Comparison of ENCODE assay signal across 16 cellular contexts in the genomic region with DNA sequence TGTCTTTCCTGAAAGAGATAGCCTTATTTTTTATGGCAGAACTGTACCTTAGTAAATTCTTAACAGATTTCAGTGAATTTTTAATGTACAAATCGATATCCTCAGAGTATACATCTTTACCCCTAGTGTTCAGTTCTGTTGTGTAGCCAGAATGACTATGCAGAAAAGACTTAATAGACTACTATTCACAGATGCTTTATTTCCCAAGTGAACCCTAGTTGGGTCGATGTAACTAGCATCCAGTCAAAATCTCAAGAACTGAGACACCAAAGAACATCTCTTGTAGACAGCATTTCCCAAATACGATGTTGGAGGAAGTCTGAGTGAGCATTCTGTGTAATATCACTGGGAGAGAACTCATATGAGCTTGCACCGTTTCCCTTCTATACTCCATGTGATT. TPM values are rescaled to one million over a fixed set of nuclear protein-coding genes. Genes with fewer than 3 reads are reported as not detected.
A peak's percentile ranks its signal among the peaks of the same experiment; 100 is the strongest.
DNase-seq lines count a peak whose midpoint lies in the region; ATAC-seq, FAIRE-seq and TF ChIP-seq lines count a peak whose summit lies in the region.
"Had no signal": no experiment of that assay in that cellular context is flagged by ENCODE, and none has a peak within 500 bp of the region (broad histone marks: within the 10 kb centered on the region; RNA-seq: fewer than 3 reads in every experiment).

No MANE protein-coding gene starts in this region.

- no peak for TF ChIP-seq POLR2A in HepG2 (IDR thresholded peaks at IDR 0.05; ENCODE audit: insufficient read depth in 1 of 2, low read depth in 2 of 2, low read length in 2 of 2)
- no peak for TF ChIP-seq POLR2A in body of pancreas (IDR thresholded peaks at IDR 0.05)

- peaks cover 10% of the 10 kb centered on the region for H3K4me1 Mint-ChIP-seq in Caco-2 (ENCODE audit: low read depth, unreplicated experiment)
- peaks cover 6% of the 10 kb centered on the region for H3K4me1 Mint-ChIP-seq in CD8-positive, alpha-beta T cell (ENCODE audit: low read depth)
- H3K4me1 Mint-ChIP-seq: B cell had no signal

- no peak for DNase-seq in Caco-2
- no peak for DNase-seq in mammary epithelial cell
- DNase-seq in HepG2 (ENCODE audit: low spot score), result peak; percentile 16
- no peak for DNase-seq in body of pancreas
- no peak for DNase-seq in stimulated activated CD4-positive, alpha-beta T cell treated with anti-CD3 and anti-CD28 coated beads, Interleukin-12 subunit alpha, Interleukin-12 subunit beta, amount 100 ng/mL, for 4 hours
- no peak for DNase-seq in SIG-M5 (lab: John Stamatoyannopoulos, UW)
- no peak for DNase-seq in CD8-positive, alpha-beta T cell
- DNase-seq: activated CD8-positive, alpha-beta T cell treated with anti-CD3 and anti-CD28 coated beads, Interleukin-2, amount 10 ng/mL, durations not matched to agents 7 days and 5 days; DND-41; left colon; NK-92 treated with Interleukin-12 subunit alpha and Interleukin-12 subunit beta, amount 100 ng/mL, for 24 hours; SK-N-SH; testis had no signal

- H3K4me1 ChIP-seq in Caco-2, result peaks cover 10% of the 10 kb centered on the region
- peaks cover 9% of the 10 kb centered on the region for H3K4me1 ChIP-seq in mammary epithelial cell (ENCODE audit: insufficient read depth, low read length)
- peaks cover 52% of the 10 kb centered on the region for H3K4me1 ChIP-seq in HepG2 (ENCODE audit: insufficient read depth, low read length)
- H3K4me1 ChIP-seq in skeletal muscle tissue (ENCODE audit: control insufficient read depth in 3 of 3, insufficient read depth in 3 of 3, low read length in 3 of 3), result peaks cover 0 to 6% (median 2%) of the 10 kb centered on the region in 3 donors
- H3K4me1 ChIP-seq in body of pancreas, result peaks cover 19% of the 10 kb centered on the region
- H3K4me1 ChIP-seq in CD8-positive, alpha-beta T cell (ENCODE audit: insufficient read depth, low read length), result peaks cover 3% of the 10 kb centered on the region
- H3K4me1 ChIP-seq: testis had no signal

- H3K4me3 Mint-ChIP-seq in Caco-2 (ENCODE audit: unreplicated experiment), result no peak overlapping the region
- no peak overlapping the region for H3K4me3 Mint-ChIP-seq in CD8-positive, alpha-beta T cell
- H3K4me3 Mint-ChIP-seq: B cell had no signal

- TF ChIP-seq RAD21 in HepG2 (CRISPR knock-in tag; IDR thresholded peaks at IDR 0.05), result no peak

- H3K9ac ChIP-seq in mammary epithelial cell (ENCODE audit: insufficient read depth, low read length) (no peak overlapping the region), HepG2 (ENCODE audit: insufficient read depth, low read depth, low read length) (peak overlapping the region; percentile 76), skeletal muscle tissue (ENCODE audit: low read depth in 1 of 3, low read length in 3 of 3) (peak overlapping the region in 1 of 3 donors; percentile 69)
- H3K9ac ChIP-seq: SK-N-SH had no signal

- CTCF ChIA-PET in Caco-2 (lab: Charles Lee) (no interaction called here), mammary epithelial cell (lab: Charles Lee; ENCODE audit: low non-redundant PET) (no interaction called here), HepG2 (lab: Yijun Ruan, JAX; ENCODE audit: low intra/inter-chr PET ratio, low total read pairs) (interaction anchor here (1.7 to 2.7 kb wide), 2 partner anchors 81 to 246 kb away, joined by 4 to 22 read pairs; no protein-coding TSS in a partner anchor)
- CTCF ChIA-PET in CD8-positive, alpha-beta T cell (lab: Charles Lee), result interaction anchor here (2.0 kb wide), 1 partner anchor 246 kb away, joined by 9 read pairs; no protein-coding TSS in a partner anchor

- H3K27ac ChIP-seq in mammary epithelial cell (ENCODE audit: insufficient read depth, low read depth, low read length), result no peak overlapping the region
- H3K27ac ChIP-seq in HepG2 (ENCODE audit: extremely low read length, insufficient read depth, low read length), result peak overlapping the region; percentile 83
- H3K27ac ChIP-seq in skeletal muscle tissue (ENCODE audit: low read depth, low read length), result no peak overlapping the region
- H3K27ac ChIP-seq in body of pancreas, result no peak overlapping the region
- H3K27ac ChIP-seq in CD8-positive, alpha-beta T cell (ENCODE audit: low read depth, low read length), result no peak overlapping the region
- H3K27ac ChIP-seq: neutrophil had no signal

- intact Hi-C loops in Caco-2 (cut with micrococcal nuclease; ENCODE audit: unreplicated experiment) (loop anchor here (2.0 kb wide), 1 partner anchor 247 kb away; no protein-coding TSS in a partner anchor), mammary epithelial cell (cut with micrococcal nuclease) (loop anchor here (2.0 kb wide), 2 partner anchors 187 to 339 kb away; no protein-coding TSS in a partner anchor), HepG2 (cut with micrococcal nuclease; ENCODE audit: unreplicated experiment) (loop anchor here (2.0 to 10.0 kb wide), 5 partner anchors 51 to 279 kb away; partner anchors contain the start of gene AKR1C2), body of pancreas (cut with DNase I) (no loop called here)
- intact Hi-C loops in CD8-positive, alpha-beta T cell (cut with DNase I, micrococcal nuclease), result loop anchor here (2.0 to 10.0 kb wide), 3 partner anchors 187 to 289 kb away; no protein-coding TSS in a partner anchor

- H3K4me3 ChIP-seq in Caco-2 (ENCODE audit: low read depth, low read length) (peak overlapping the region; percentile 19), mammary epithelial cell (replicated peaks in 1 of 3; ENCODE audit: insufficient read depth in 1 of 3, low read depth in 2 of 3, low read length in 3 of 3) (peak overlapping the region in 2 of 3 experiments; percentile 60 to 67), HepG2 (replicated peaks in 1 of 3; ENCODE audit: insufficient read depth in 1 of 3, low read depth in 2 of 3, low read length in 3 of 3) (peak overlapping the region; percentile 66 to 77 (median 71)), skeletal muscle tissue (ENCODE audit: low read length in 3 of 3) (peak overlapping the region in 2 of 3 donors; percentile 53 to 96), body of pancreas (no peak overlapping the region)
- no peak overlapping the region for H3K4me3 ChIP-seq in CD8-positive, alpha-beta T cell (ENCODE audit: low read depth, low read length)

- H3K4me2 ChIP-seq in mammary epithelial cell (ENCODE audit: insufficient read depth, low read depth, low read length) (no peak overlapping the region), HepG2 (ENCODE audit: low read depth, low read length) (peak overlapping the region; percentile 75)

- H3K9me3 ChIP-seq in Caco-2 (no peaks in the 10 kb centered on the region), mammary epithelial cell (replicated peaks; ENCODE audit: insufficient read depth, low read length) (no peaks in the 10 kb centered on the region), HepG2 (ENCODE audit: low read length) (peaks cover 5% of the 10 kb centered on the region; the same call in 1 of the 2 replicates), skeletal muscle tissue (ENCODE audit: control insufficient read depth in 3 of 3, low read length in 3 of 3) (no peaks in the 10 kb centered on the region), body of pancreas (no peaks in the 10 kb centered on the region)
- no peaks in the 10 kb centered on the region for H3K9me3 ChIP-seq in CD8-positive, alpha-beta T cell (ENCODE audit: low read length)
- H3K9me3 ChIP-seq: neutrophil, SK-N-SH, testis had no signal

- no peak for TF ChIP-seq CTCF in Caco-2 (IDR thresholded peaks at IDR 0.05; ENCODE audit: insufficient read depth in 1 of 2, low read depth in 1 of 2, low read length in 1 of 2, severe bottlenecking in 1 of 2, unreplicated experiment in 1 of 2)
- TF ChIP-seq CTCF in mammary epithelial cell (conservative IDR thresholded peaks at IDR 0.05 in 1 of 2, IDR thresholded peaks at IDR 0.05 in 1 of 2; ENCODE audit: extremely low read depth in 1 of 2, insufficient read depth in 1 of 2, low read depth in 1 of 2, low read length in 2 of 2), result no peak
- no peak for TF ChIP-seq CTCF in HepG2 (CRISPR knock-in tag; IDR thresholded peaks at IDR 0.05)
- TF ChIP-seq CTCF in body of pancreas (IDR thresholded peaks at IDR 0.05), result peak in 2 of 7 experiments; percentile 8 to 14
- no peak for TF ChIP-seq CTCF in CD8-positive, alpha-beta T cell (IDR thresholded peaks at IDR 0.05)

- BruUV-seq in Caco-2 (replicated peaks; lab: Mats Ljungman, UMichigan) (no TSS peak), mammary epithelial cell (replicated peaks; lab: Mats Ljungman, UMichigan) (no TSS peak), HepG2 (replicated peaks; lab: Mats Ljungman, UMichigan) (no TSS peak)

- no peak for FAIRE-seq in HepG2 (lab: Jason Lieb, UNC)

- no peaks in the 10 kb centered on the region for H3K79me2 ChIP-seq in mammary epithelial cell (ENCODE audit: insufficient read depth, low read length)
- peaks cover 47% of the 10 kb centered on the region for H3K79me2 ChIP-seq in HepG2 (ENCODE audit: insufficient read depth, low read length)

- ATAC-seq in HepG2, result no peak
- no peak for ATAC-seq in body of pancreas
- ATAC-seq in CD8-positive, alpha-beta T cell, result no peak
- ATAC-seq: activated CD8-positive, alpha-beta T cell treated with anti-CD3 and anti-CD28 coated beads, Interleukin-2, amount 10 ng/mL, durations not matched to agents 7 days and 5 days had no signal

- WGBS in mammary epithelial cell (ENCODE audit: low coverage, missing lambda C conversion rate), result 96% methylated on average over 4 of the region's 4 CpGs
- WGBS in HepG2 (ENCODE audit: low lambda C conversion rate), result 37% methylated on average over 4 of the region's 4 CpGs
- WGBS in body of pancreas, 2 donors, result 59 to 75% methylated on average over 4 of the region's 4 CpGs

- H3K9me3 Mint-ChIP-seq in Caco-2 (ENCODE audit: unreplicated experiment), result peaks cover 32% of the 10 kb centered on the region
- H3K9me3 Mint-ChIP-seq in CD8-positive, alpha-beta T cell, result no peaks in the 10 kb centered on the region

- H3K36me3 Mint-ChIP-seq in Caco-2 (ENCODE audit: insufficient read depth, unreplicated experiment), result peaks cover 8% of the 10 kb centered on the region
- H3K36me3 Mint-ChIP-seq in CD8-positive, alpha-beta T cell, result peaks cover 5% of the 10 kb centered on the region

- H3K36me3 ChIP-seq in Caco-2 (ENCODE audit: control insufficient read depth, insufficient read depth, low read length), result no peaks in the 10 kb centered on the region
- H3K36me3 ChIP-seq in mammary epithelial cell (ENCODE audit: insufficient read depth, low read length), result peaks cover under 1% of the 10 kb centered on the region
- H3K36me3 ChIP-seq in HepG2 (replicated peaks in 1 of 2; ENCODE audit: control insufficient read depth in 1 of 2, insufficient read depth in 2 of 2, low read length in 2 of 2), result peaks cover 6 to 32% of the 10 kb centered on the region in 2 experiments
- H3K36me3 ChIP-seq in skeletal muscle tissue (ENCODE audit: control insufficient read depth in 3 of 3, insufficient read depth in 3 of 3, low read length in 3 of 3), result peaks cover 12 to 19% (median 14%) of the 10 kb centered on the region in 3 donors
- peaks cover 0 to 2% of the 10 kb centered on the region in 2 donors for H3K36me3 ChIP-seq in body of pancreas (replicated peaks in 1 of 2; ENCODE audit: insufficient read depth in 1 of 2, low read depth in 2 of 2)
- H3K36me3 ChIP-seq in CD8-positive, alpha-beta T cell (ENCODE audit: insufficient read depth, low read length), result no peaks in the 10 kb centered on the region
- H3K36me3 ChIP-seq: neutrophil had no signal

- no peaks in the 10 kb centered on the region for H3K27me3 ChIP-seq in Caco-2 (replicated peaks; ENCODE audit: control insufficient read depth, insufficient read depth, low read length)
- no peaks in the 10 kb centered on the region for H3K27me3 ChIP-seq in mammary epithelial cell (ENCODE audit: insufficient read depth, low read length)
- no peaks in the 10 kb centered on the region; a peak in 1 of 5 replicates for H3K27me3 ChIP-seq in HepG2 (ENCODE audit: control insufficient read depth in 1 of 2, insufficient read depth in 2 of 2, low read length in 2 of 2)
- no peaks in the 10 kb centered on the region for H3K27me3 ChIP-seq in skeletal muscle tissue (ENCODE audit: control insufficient read depth in 3 of 3, insufficient read depth in 3 of 3, low read length in 3 of 3)
- H3K27me3 ChIP-seq in body of pancreas, result no peaks in the 10 kb centered on the region
- no peaks in the 10 kb centered on the region for H3K27me3 ChIP-seq in CD8-positive, alpha-beta T cell (ENCODE audit: insufficient read depth, low read length)
- H3K27me3 ChIP-seq: testis had no signal

- POLR2A ChIA-PET in Caco-2 (lab: Charles Lee) (no interaction called here), HepG2 (lab: Yijun Ruan, JAX) (interaction anchor here (1.3 kb wide), 1 partner anchor 15 kb away, joined by 4 read pairs; no protein-coding TSS in a partner anchor)
- POLR2A ChIA-PET in CD8-positive, alpha-beta T cell (lab: Charles Lee), result interaction anchor here (0.6 kb wide), 1 partner anchor 196 kb away, joined by 3 read pairs; no protein-coding TSS in a partner anchor

- no peak overlapping the region for H3K27ac Mint-ChIP-seq in Caco-2 (ENCODE audit: unreplicated experiment)
- H3K27ac Mint-ChIP-seq in CD8-positive, alpha-beta T cell, result no peak overlapping the region
- H3K27ac Mint-ChIP-seq: activated CD8-positive, alpha-beta T cell treated with anti-CD3 and anti-CD28 coated beads, Interleukin-2, amount 10 ng/mL, durations not matched to agents 7 days and 5 days; B cell had no signal

- dilution Hi-C loops in mammary epithelial cell (cut with HindIII; ENCODE audit: low sequenced_read_pairs), result loop anchor here (5.0 kb wide), 1 partner anchor 52 kb away; no protein-coding TSS in a partner anchor

- in situ Hi-C loops in mammary epithelial cell (cut with MboI; ENCODE audit: low sequenced_read_pairs in 2 of 2) (loop anchor here in 1 of 2 donors (10.0 kb wide), 1 partner anchor 251 kb away; no protein-coding TSS in a partner anchor), HepG2 (cut with HindIII; ENCODE audit: extremely low pct_ligation_motif_present, low pct_unique_long_range_greater_than_20kb) (loop anchor here (10.0 kb wide), 2 partner anchors 189 to 251 kb away; no protein-coding TSS in a partner anchor)

- H2AFZ ChIP-seq in mammary epithelial cell (ENCODE audit: low read depth, low read length) (no peak overlapping the region), HepG2 (ENCODE audit: low read length) (no peak overlapping the region)

- no peaks in the 10 kb centered on the region for H3K27me3 Mint-ChIP-seq in Caco-2 (ENCODE audit: insufficient read depth, unreplicated experiment)
- H3K27me3 Mint-ChIP-seq in CD8-positive, alpha-beta T cell (ENCODE audit: low read depth), result no peaks in the 10 kb centered on the region

- TF ChIP-seq EP300 in HepG2 (IDR thresholded peaks at IDR 0.05; ENCODE audit: low read depth in 2 of 2, low read length in 2 of 2) (no peak), HepG2 (CRISPR knock-in tag; IDR thresholded peaks at IDR 0.05; ENCODE audit: borderline replicate concordance) (no peak)

- H4K20me1 ChIP-seq in mammary epithelial cell (ENCODE audit: insufficient read depth, low read length) (no peaks in the 10 kb centered on the region), HepG2 (ENCODE audit: insufficient read depth, low read length) (no peaks in the 10 kb centered on the region)

RNA-seq across cellular contexts. Expression of gene AKR1C3, which starts 1.5 kb away (rescaled TPM):
- total RNA-seq in Caco-2 (2022), result 96.8 and 115 TPM in 2 replicates
- total RNA-seq in mammary epithelial cell, result 10 to 100 TPM; 18.8 to 50.7 TPM
- 54.6 TPM for polyA plus RNA-seq in mammary epithelial cell
- polyA minus RNA-seq in mammary epithelial cell, result 55.8 TPM
- total RNA-seq in HepG2 (2016; rRNA removed; fragmentation: Illumina TruSeq; extraction: Trizol), result 368 and 551 TPM in 2 replicates
- 134 and 147 TPM in 2 replicates for total RNA-seq in HepG2 (2016; cell fraction: cytosol; rRNA removed; fragmentation: Illumina TruSeq; extraction: Trizol; ENCODE audit: low read depth)
- total RNA-seq in HepG2 (2016; cell fraction: insoluble cytoplasmic fraction; rRNA removed; fragmentation: Illumina TruSeq; extraction: Trizol), result 369 and 539 TPM in 2 replicates
- 138 and 154 TPM in 2 replicates for total RNA-seq in HepG2 (2016; cell fraction: membrane; rRNA removed; fragmentation: Illumina TruSeq; extraction: Trizol)
- 156 and 162 TPM in 2 replicates for total RNA-seq in HepG2 (2016; cell fraction: nucleus; rRNA removed; fragmentation: Illumina TruSeq; extraction: Trizol)
- polyA plus RNA-seq in HepG2 (2011; rRNA removed), result 510 and 532 TPM in 2 replicates
- polyA plus RNA-seq in HepG2 (2011; cell fraction: cytosol; rRNA removed), result 458 and 549 TPM in 2 replicates
- 116 and 167 TPM in 2 replicates for polyA plus RNA-seq in HepG2 (2011; cell fraction: nucleus; rRNA removed)
- 489 and 651 TPM in 2 replicates for polyA plus RNA-seq in HepG2 (2012)
- 110 and 117 TPM in 2 replicates for polyA plus RNA-seq in HepG2 (2016; cell fraction: cytosol; fragmentation: Illumina TruSeq; extraction: Trizol; ENCODE audit: low read depth)
- 384 and 400 TPM in 2 replicates for polyA plus RNA-seq in HepG2 (2016; cell fraction: insoluble cytoplasmic fraction; fragmentation: Illumina TruSeq; extraction: Trizol; ENCODE audit: low read depth)
- polyA plus RNA-seq in HepG2 (2016; cell fraction: membrane; fragmentation: Illumina TruSeq; extraction: Trizol; ENCODE audit: low read depth), result 91.8 and 107 TPM in 2 replicates
- polyA plus RNA-seq in HepG2 (2016; cell fraction: nucleus; fragmentation: Illumina TruSeq; extraction: Trizol; ENCODE audit: insufficient read depth, low read depth), result 144 and 160 TPM in 2 replicates
- 210 and 278 TPM in 2 replicates for polyA minus RNA-seq in HepG2 (2011; rRNA and poly(A)+ RNA removed; ENCODE audit: low replicate concordance)
- 143 and 173 TPM in 2 replicates for polyA minus RNA-seq in HepG2 (2011; cell fraction: cytosol; rRNA and poly(A)+ RNA removed)
- polyA minus RNA-seq in HepG2 (2011; cell fraction: nucleus; rRNA and poly(A)+ RNA removed), result 118 and 193 TPM in 2 replicates
- total RNA-seq in skeletal muscle tissue, result 1.6 TPM
- 10 to 100 TPM; 31.1 to 34.6 TPM for total RNA-seq in body of pancreas
- under 1 TPM; 0.53 to 0.57 TPM for total RNA-seq in CD8-positive, alpha-beta T cell

Comparison
In these comparisons a context has a peak if more than half of its experiments do, and no peak if none do; other contexts are left out.
1. H3K4me3 ChIP-seq: peak in Caco-2 (single experiment), mammary epithelial cell (2 of 3), HepG2 (3 of 3) and skeletal muscle tissue (2 of 3); none in body of pancreas (0 of 2) and CD8-positive, alpha-beta T cell (single experiment).
2. CTCF ChIA-PET loops: an anchor here in HepG2 (1.7 to 2.7 kb wide) and CD8-positive, alpha-beta T cell (2.0 kb wide); none called in Caco-2 and mammary epithelial cell.